Comparison of ENCODE assay signal across 23 cellular contexts in the genomic region with DNA sequence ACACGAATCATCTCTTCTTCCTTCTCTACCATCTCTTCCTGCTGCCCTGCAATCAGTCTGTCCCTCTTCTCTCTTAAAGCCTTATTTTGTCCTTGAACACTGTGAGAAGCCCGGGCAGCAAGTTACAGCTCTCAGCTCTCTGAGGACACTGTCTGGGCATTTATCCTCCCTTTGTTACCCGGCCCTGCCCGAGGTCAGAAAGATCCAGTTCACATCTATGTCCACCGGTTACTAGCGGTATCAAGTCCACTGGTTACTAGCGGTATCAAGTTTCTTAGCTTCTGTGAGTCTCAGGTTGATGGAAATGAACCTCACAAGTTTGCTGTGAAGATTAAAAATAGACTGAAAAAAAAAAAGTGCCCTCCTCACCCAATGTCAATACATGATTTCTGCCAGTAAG. TPM values are rescaled to one million over a fixed set of nuclear protein-coding genes. Genes with fewer than 3 reads are reported as not detected.
DNase-seq lines count a peak whose midpoint lies in the region; ATAC-seq and TF ChIP-seq lines count a peak whose summit lies in the region.
"Had no signal": no experiment of that assay in that cellular context is flagged by ENCODE, and none has a peak within 500 bp of the region (broad histone marks: within the 10 kb centered on the region; RNA-seq: fewer than 3 reads in every experiment).

No MANE protein-coding gene starts in this region.

- H3K4me1 ChIP-seq in cardiac muscle cell (ENCODE audit: low read depth) (no peaks in the 10 kb centered on the region), right cardiac atrium (ENCODE audit: control insufficient read depth, insufficient read depth, low read length) (no peaks in the 10 kb centered on the region), skeletal muscle tissue (ENCODE audit: control insufficient read depth in 3 of 3, insufficient read depth in 3 of 3, low read length in 3 of 3) (peaks cover 6 to 11% (median 9%) of the 10 kb centered on the region in 3 donors)
- H3K4me1 ChIP-seq: A549; BE2C; BLaER1 treated with 17β-estradiol and CSF1 and Interleukin-3, amounts not matched to agents 10 nM and 100 nM had no signal

- no peak for DNase-seq in cardiac muscle cell (ENCODE audit: low read depth in 1 of 2, low spot score in 1 of 2)
- no peak for DNase-seq in right cardiac atrium
- DNase-seq in posterior vena cava (ENCODE audit: low spot score), result peak; percentile 4
- no peak for DNase-seq in NCI-H2107 (lab: John Stamatoyannopoulos, UW)
- DNase-seq: 8988T; ACHN; AML-193; BE2C; CD4-positive, alpha-beta T cell; CD8-positive, alpha-beta memory T cell; DMS 273 treated with DMSO at 0.1 percent for 48 hours; DMS79; EL; GDM1; H9 had no signal

- intact Hi-C loops in right cardiac atrium (cut with DNase I), result no loop called here
- intact Hi-C loops in posterior vena cava (cut with DNase I), result no loop called here

- no peaks in the 10 kb centered on the region for H3K36me3 ChIP-seq in cardiac muscle cell
- peaks cover 0 to 3% (median 0%) of the 10 kb centered on the region in 3 donors for H3K36me3 ChIP-seq in skeletal muscle tissue (ENCODE audit: control insufficient read depth in 3 of 3, insufficient read depth in 3 of 3, low read length in 3 of 3)
- H3K36me3 ChIP-seq: BE2C had no signal

- H3K9me3 ChIP-seq in cardiac muscle cell (ENCODE audit: low read depth), result no peaks in the 10 kb centered on the region
- H3K9me3 ChIP-seq in right cardiac atrium (ENCODE audit: control insufficient read depth, low read length), result no peaks in the 10 kb centered on the region
- no peaks in the 10 kb centered on the region for H3K9me3 ChIP-seq in skeletal muscle tissue (ENCODE audit: control insufficient read depth in 3 of 3, low read length in 3 of 3)
- H3K9me3 ChIP-seq: A549, BE2C had no signal

- H3K4me3 ChIP-seq in cardiac muscle cell (no peak overlapping the region), right cardiac atrium (ENCODE audit: low read length) (no peak overlapping the region), skeletal muscle tissue (ENCODE audit: low read length in 3 of 3) (no peak overlapping the region)
- H3K4me3 ChIP-seq: A549; BLaER1 treated with 17β-estradiol and CSF1 and Interleukin-3, amounts not matched to agents 10 nM and 100 nM; GM23338 had no signal

- H3K27ac ChIP-seq in cardiac muscle cell (peak overlapping the region; percentile 5), right cardiac atrium (ENCODE audit: low read length) (no peak overlapping the region), skeletal muscle tissue (ENCODE audit: low read depth, low read length) (peak overlapping the region; percentile 62)
- H3K27ac ChIP-seq: A549; BLaER1 treated with 17β-estradiol and CSF1 and Interleukin-3, amounts not matched to agents 10 nM and 100 nM had no signal

- H3K9ac ChIP-seq in skeletal muscle tissue (ENCODE audit: low read depth in 1 of 3, low read length in 3 of 3), result no peak overlapping the region
- H3K9ac ChIP-seq: BLaER1 treated with 17β-estradiol and CSF1 and Interleukin-3, amounts not matched to agents 10 nM and 100 nM had no signal

- 78% methylated on average over 7 of the region's 7 CpGs for WGBS in right cardiac atrium

- H3K27me3 ChIP-seq in cardiac muscle cell (no peaks in the 10 kb centered on the region), right cardiac atrium (ENCODE audit: control insufficient read depth, insufficient read depth) (no peaks in the 10 kb centered on the region), skeletal muscle tissue (ENCODE audit: control insufficient read depth in 3 of 3, insufficient read depth in 3 of 3, low read length in 3 of 3) (peaks cover 0 to 2% (median 0%) of the 10 kb centered on the region in 3 donors)
- H3K27me3 ChIP-seq: BE2C; BLaER1 treated with 17β-estradiol and CSF1 and Interleukin-3, amounts not matched to agents 10 nM and 100 nM had no signal

- TF ChIP-seq CTCF in cardiac muscle cell (IDR thresholded peaks at IDR 0.05; ENCODE audit: low read depth, low read length), result no peak

- ATAC-seq in right cardiac atrium (no peak), HG03469 (IDR thresholded peaks at IDR 0.05; ENCODE audit: unreplicated experiment) (no peak)
- ATAC-seq: A549, GM23338, HCT116 had no signal

RNA-seq across cellular contexts. Expression of gene IFNLR1, which starts 18.8 kb away (rescaled TPM):
- 3.5 and 3.9 TPM in 2 replicates for total RNA-seq in cardiac muscle cell
- polyA plus RNA-seq in cardiac muscle cell, result 9.4 and 15.2 TPM in 2 replicates
- 1 to 10 TPM; 3.3 to 6.2 (median 5.9) TPM for total RNA-seq in right cardiac atrium
- 3.4 TPM for polyA plus RNA-seq in right cardiac atrium
- total RNA-seq in posterior vena cava, result under 1 TPM; 0.43 to 0.51 TPM
- not detected for total RNA-seq in skeletal muscle tissue
- polyA plus RNA-seq: CD14-positive monocyte had no signal

RNA-seq across cellular contexts. Expression of gene IL22RA1, which starts 25.3 kb away (rescaled TPM):
- 0.11 TPM in 1 of 2 replicates, not detected in the other for total RNA-seq in cardiac muscle cell
- polyA plus RNA-seq in cardiac muscle cell, result not detected in 2 replicates
- total RNA-seq in right cardiac atrium, result under 1 TPM; 0.28 to 0.51 (median 0.30) TPM
- 0.29 TPM for polyA plus RNA-seq in right cardiac atrium
- under 1 TPM in 1 of 2 donors, not detected in 1; 0.10 TPM for total RNA-seq in posterior vena cava
- not detected for total RNA-seq in skeletal muscle tissue
- total RNA-seq: CD4-positive, alpha-beta T cell; CD8-positive, alpha-beta memory T cell had no signal
- polyA plus RNA-seq: CD14-positive monocyte; CD8-positive, alpha-beta memory T cell had no signal

RNA-seq across cellular contexts. Expression of gene MYOM3, which starts 56.3 kb away (rescaled TPM):
- total RNA-seq in cardiac muscle cell, result 0.70 and 0.71 TPM in 2 replicates
- 0.51 TPM in 1 of 2 replicates, not detected in the other for polyA plus RNA-seq in cardiac muscle cell
- 100 to 1,000 TPM; 202 to 292 (median 241) TPM for total RNA-seq in right cardiac atrium
- 258 TPM for polyA plus RNA-seq in right cardiac atrium
- total RNA-seq in posterior vena cava, result 1 to 10 TPM in 1 of 2 donors, under 1 TPM in 1; 0.83 to 1.2 TPM
- 340 TPM for total RNA-seq in skeletal muscle tissue
- total RNA-seq: CD4-positive, alpha-beta T cell; CD8-positive, alpha-beta memory T cell; GM23338; H4 had no signal
- polyA plus RNA-seq: CD14-positive monocyte; CD8-positive, alpha-beta memory T cell; GM23338 had no signal

Comparison
In these comparisons a context has a peak if more than half of its experiments do, and no peak if none do; other contexts are left out.
1. RNA of gene MYOM3, which starts 56.3 kb away (total RNA-seq): 340 TPM in skeletal muscle tissue (single experiment) and 202 to 292 TPM in right cardiac atrium; 0.83 to 1.2 TPM in posterior vena cava and 0.70 to 0.71 TPM in cardiac muscle cell; every median in the first group is over 10 times any median in the second.